Comparison of ENCODE assay signal across 1 cellular context in genomic region chr18:77067315-77068061, GRCh38.
TF ChIP-seq lines count a peak whose summit lies in the region.

No MANE protein-coding gene starts in this region.

TF ChIP-seq in GM12878, 131 proteins besides CTCF, POLR2A, EP300 and RAD21 (continued from another document):
- TF ChIP-seq REST (IDR thresholded peaks at IDR 0.05; ENCODE audit: low read depth, low read length) = peak; percentile 50; the same call in 1 of the 2 replicates
- peak; percentile 80 for TF ChIP-seq DPF2 (IDR thresholded peaks at IDR 0.05)
- no peak for TF ChIP-seq RELB (IDR thresholded peaks at IDR 0.05; ENCODE audit: low read depth)
- TF ChIP-seq ETV6 (conservative IDR thresholded peaks at IDR 0.05 in 1 of 2, IDR thresholded peaks at IDR 0.05 in 1 of 2; ENCODE audit: borderline replicate concordance in 1 of 2, low read depth in 1 of 2) = peak in 1 of 2 experiments; percentile 63; a peak in 2 of 4 replicates
- TF ChIP-seq HDAC2 (IDR thresholded peaks at IDR 0.05) = no peak
- TF ChIP-seq SRF (IDR thresholded peaks at IDR 0.05; ENCODE audit: low read depth in 2 of 2, low read length in 2 of 2) = no peak
- peak; percentile 43; the same call in 1 of the 2 replicates for TF ChIP-seq CREB1 (IDR thresholded peaks at IDR 0.05; ENCODE audit: low read depth)
- no peak for TF ChIP-seq ZNF592 (IDR thresholded peaks at IDR 0.05)
- TF ChIP-seq TBL1XR1 (IDR thresholded peaks at IDR 0.05; ENCODE audit: low read depth, low read length) = no peak
- no peak for TF ChIP-seq SIX5 (IDR thresholded peaks at IDR 0.05; ENCODE audit: low read depth, low read length, severe bottlenecking)
- peak; percentile 28 to 58; a peak in 2 of 4 replicates for TF ChIP-seq BHLHE40 (IDR thresholded peaks at IDR 0.05; ENCODE audit: borderline replicate concordance in 1 of 2, low read depth in 2 of 2, low read length in 1 of 2)
